Comparison of ENCODE assay signal across 12 cellular contexts in genomic region chr1:155175281-155175926, GRCh38. TPM values are rescaled to one million over a fixed set of nuclear protein-coding genes. Genes with fewer than 3 reads are reported as not detected.
A peak's percentile ranks its signal among the peaks of the same experiment; 100 is the strongest.
DNase-seq lines count a peak whose midpoint lies in the region; ATAC-seq and TF ChIP-seq lines count a peak whose summit lies in the region.
"Had no signal": no experiment of that assay in that cellular context is flagged by ENCODE, and none has a peak within 500 bp of the region (broad histone marks: within the 10 kb centered on the region; RNA-seq: fewer than 3 reads in every experiment).

No MANE protein-coding gene starts in this region.

- H3K27ac ChIP-seq in colonic mucosa = no peak overlapping the region
- H3K27ac ChIP-seq in neural progenitor cell = no peak overlapping the region
- H3K27ac ChIP-seq: heart left ventricle had no signal

- peaks cover 16% of the 10 kb centered on the region for H3K27me3 Mint-ChIP-seq in neural progenitor cell (ENCODE audit: insufficient read depth, low read depth)
- H3K27me3 Mint-ChIP-seq in stimulated activated memory B cell treated with anti-CD40 and anti-IgM and Interleukin-4, amounts not matched to agents 10 μg/mL and 1 μg/mL and 100 μg/mL, for 72 hours = no peaks in the 10 kb centered on the region

- peak overlapping the region; percentile 98 for H3K4me2 ChIP-seq in neural progenitor cell

- no peaks in the 10 kb centered on the region for H3K9me3 Mint-ChIP-seq in neural progenitor cell
- no peaks in the 10 kb centered on the region for H3K9me3 Mint-ChIP-seq in stimulated activated memory B cell treated with anti-CD40 and anti-IgM and Interleukin-4, amounts not matched to agents 10 μg/mL and 1 μg/mL and 100 μg/mL, for 72 hours

- no peak for ATAC-seq in HG02981 (IDR thresholded peaks at IDR 0.05; ENCODE audit: unreplicated experiment)
- no peak for ATAC-seq in stimulated activated memory B cell treated with anti-CD40 and anti-IgM and Interleukin-4, amounts not matched to agents 10 μg/mL and 1 μg/mL and 100 μg/mL, for 72 hours
- ATAC-seq: GM12878, heart left ventricle had no signal

- intact Hi-C loops in colonic mucosa (cut with DNase I) = no loop called here

- TF ChIP-seq CTCF in colonic mucosa (IDR thresholded peaks at IDR 0.05) (no peak), neural progenitor cell (IDR thresholded peaks at IDR 0.05) (no peak)

- H3K4me1 ChIP-seq in colonic mucosa (peaks cover 13% of the 10 kb centered on the region), neural progenitor cell (peaks cover 8% of the 10 kb centered on the region)

- no peak overlapping the region for H2AFZ ChIP-seq in neural progenitor cell (replicated peaks)

- DNase-seq in COLO668 (lab: John Stamatoyannopoulos, UW; ENCODE audit: unreplicated experiment) (peak; percentile 62), NAMALWA (ENCODE audit: low spot score) (peak; percentile 19), colonic mucosa (peak; percentile 23), neural progenitor cell (ENCODE audit: low spot score) (no peak), COR-L47 (lab: John Stamatoyannopoulos, UW) (no peak)
- DNase-seq in effector CD8-positive, alpha-beta T cell (lab: John Stamatoyannopoulos, UW) = no peak
- DNase-seq: MG63, trophoblast cell had no signal

- H3K36me3 ChIP-seq in colonic mucosa = no peaks in the 10 kb centered on the region
- H3K36me3 ChIP-seq in neural progenitor cell = no peaks in the 10 kb centered on the region

- peak overlapping the region; percentile 94 for H3K4me3 Mint-ChIP-seq in neural progenitor cell
- H3K4me3 Mint-ChIP-seq in stimulated activated memory B cell treated with anti-CD40 and anti-IgM and Interleukin-4, amounts not matched to agents 10 μg/mL and 1 μg/mL and 100 μg/mL, for 72 hours = no peak overlapping the region

- peaks cover 15% of the 10 kb centered on the region for H3K36me3 Mint-ChIP-seq in neural progenitor cell
- H3K36me3 Mint-ChIP-seq in stimulated activated memory B cell treated with anti-CD40 and anti-IgM and Interleukin-4, amounts not matched to agents 10 μg/mL and 1 μg/mL and 100 μg/mL, for 72 hours = peaks cover 16% of the 10 kb centered on the region

- no peak overlapping the region for H3K27ac Mint-ChIP-seq in neural progenitor cell
- no peak overlapping the region for H3K27ac Mint-ChIP-seq in stimulated activated memory B cell treated with anti-CD40 and anti-IgM and Interleukin-4, amounts not matched to agents 10 μg/mL and 1 μg/mL and 100 μg/mL, for 72 hours

- peaks cover 26% of the 10 kb centered on the region for H3K79me2 ChIP-seq in neural progenitor cell (ENCODE audit: low read depth)

- H3F3A ChIP-seq in neural progenitor cell (ENCODE audit: low read depth) = peaks cover 52% of the 10 kb centered on the region

- H3K9ac ChIP-seq in colonic mucosa (ENCODE audit: low read depth in 2 of 2, low read length in 2 of 2) (no peak overlapping the region), neural progenitor cell (no peak overlapping the region)

- H3K4me3 ChIP-seq in colonic mucosa (no peak overlapping the region), neural progenitor cell (peak overlapping the region; percentile 87)
- H3K4me3 ChIP-seq: MG63 had no signal

- H4K20me1 ChIP-seq in neural progenitor cell (ENCODE audit: low read depth) = no peaks in the 10 kb centered on the region

- peaks cover 39% of the 10 kb centered on the region for H3K4me1 Mint-ChIP-seq in neural progenitor cell
- peaks cover 44% of the 10 kb centered on the region for H3K4me1 Mint-ChIP-seq in stimulated activated memory B cell treated with anti-CD40 and anti-IgM and Interleukin-4, amounts not matched to agents 10 μg/mL and 1 μg/mL and 100 μg/mL, for 72 hours

- no peaks in the 10 kb centered on the region for H3K27me3 ChIP-seq in colonic mucosa
- no peaks in the 10 kb centered on the region for H3K27me3 ChIP-seq in neural progenitor cell
- H3K27me3 ChIP-seq: MG63 had no signal

- H3K9me3 ChIP-seq in colonic mucosa = no peaks in the 10 kb centered on the region
- H3K9me3 ChIP-seq in neural progenitor cell (ENCODE audit: low read depth) = no peaks in the 10 kb centered on the region
- H3K9me3 ChIP-seq: heart left ventricle, MG63 had no signal

RNA-seq across cellular contexts. Expression of gene TRIM46, which starts 1.8 kb away (rescaled TPM):
- total RNA-seq in colonic mucosa (under 1 TPM; 0.10 to 0.19 TPM), neural progenitor cell (ENCODE audit: low replicate concordance) (3.9 and 10.2 TPM in 2 replicates)

RNA-seq across cellular contexts. Expression of gene KRTCAP2, which starts 2.3 kb away (rescaled TPM):
- total RNA-seq in colonic mucosa (100 to 1,000 TPM; 140 to 172 TPM), neural progenitor cell (ENCODE audit: low replicate concordance) (37.8 and 100 TPM in 2 replicates)

RNA-seq across cellular contexts. Expression of gene THBS3, which starts 32.3 kb away (rescaled TPM):
- total RNA-seq in colonic mucosa (10 to 100 TPM; 12.2 to 16.0 TPM), neural progenitor cell (ENCODE audit: low replicate concordance) (19.3 and 30.4 TPM in 2 replicates)

RNA-seq across cellular contexts. Expression of gene MTX1, which starts 33.1 kb away (rescaled TPM):
- total RNA-seq in colonic mucosa (10 to 100 TPM; 37.5 to 55.8 TPM), neural progenitor cell (ENCODE audit: low replicate concordance) (25.6 and 46.5 TPM in 2 replicates)

RNA-seq across cellular contexts. Expression of gene DPM3, which starts 35.1 kb away (rescaled TPM):
- 100 to 1,000 TPM; 149 to 182 TPM for total RNA-seq in colonic mucosa
- 16.8 and 133 TPM in 2 replicates for total RNA-seq in neural progenitor cell (ENCODE audit: low replicate concordance)

Comparison
In these comparisons a context has a peak if more than half of its experiments do, and no peak if none do; other contexts are left out.
1. DNase-seq: peak in COLO668 (single experiment), NAMALWA (single experiment) and colonic mucosa (single experiment); none in neural progenitor cell (single experiment), COR-L47 (single experiment) and effector CD8-positive, alpha-beta T cell (single experiment).